1 cellular context compared by ENCODE assay signal in genomic region chr20:20201124-20201523, GRCh38.
A peak's percentile ranks its signal among the peaks of the same experiment; 100 is the strongest.
TF ChIP-seq lines count a peak whose summit lies in the region.

No MANE protein-coding gene starts in this region.

TF ChIP-seq in SK-N-SH treated with all-trans-retinoic acid at 6 μM for 48 hours, 23 proteins besides CTCF, POLR2A, EP300 and RAD21 (continued from another document):
- no peak for TF ChIP-seq ZFP30 (CRISPR knock-in tag; IDR thresholded peaks at IDR 0.05)
- no peak for TF ChIP-seq BACH2 (CRISPR knock-in tag; IDR thresholded peaks at IDR 0.05; ENCODE audit: borderline replicate concordance)
- TF ChIP-seq GLIS3 (CRISPR knock-in tag; IDR thresholded peaks at IDR 0.05), result no peak
- 0 out of 2 replicates have a peak, but pooled peaks have one; percentile 19 for TF ChIP-seq TSHZ2 (CRISPR knock-in tag; IDR thresholded peaks at IDR 0.05)
- no peak for TF ChIP-seq ZNF8 (CRISPR knock-in tag; IDR thresholded peaks at IDR 0.05)
- 0 out of 2 replicates have a peak, but pooled peaks have one; percentile 13 for TF ChIP-seq PATZ1 (CRISPR knock-in tag; IDR thresholded peaks at IDR 0.05; ENCODE audit: borderline replicate concordance)
- no peak for TF ChIP-seq ZFP3 (CRISPR knock-in tag; IDR thresholded peaks at IDR 0.05)
- TF ChIP-seq CSRNP3 (CRISPR knock-in tag; IDR thresholded peaks at IDR 0.05), result no peak
- no peak for TF ChIP-seq ZNF565 (CRISPR knock-in tag; conservative IDR thresholded peaks at IDR 0.05; ENCODE audit: low read depth)
- TF ChIP-seq SNAI2 (CRISPR knock-in tag; IDR thresholded peaks at IDR 0.05), result peak; percentile 91; the same call in 1 of the 2 replicates
- TF ChIP-seq TOX (CRISPR knock-in tag; IDR thresholded peaks at IDR 0.05; ENCODE audit: borderline replicate concordance), result no peak
- no peak for TF ChIP-seq PPARA (CRISPR knock-in tag; IDR thresholded peaks at IDR 0.05; ENCODE audit: borderline replicate concordance)
- TF ChIP-seq ZNF70 (CRISPR knock-in tag; IDR thresholded peaks at IDR 0.05), result no peak
TF ChIP-seq in SK-N-SH treated with all-trans-retinoic acid at 6 μM for 48 hours: peak in this region for 4.
